1 cellular context compared by ENCODE assay signal in genomic region chr11:120192831-120193625, GRCh38.
A peak's percentile ranks its signal among the peaks of the same experiment; 100 is the strongest.
TF ChIP-seq lines count a peak whose summit lies in the region.

No MANE protein-coding gene starts in this region.

TF ChIP-seq in HepG2, 621 proteins besides CTCF, POLR2A, EP300 and RAD21 (continued from another document and continues in another):
- peak; percentile 75; the same call in 1 of the 2 replicates for TF ChIP-seq CBFB (CRISPR knock-in tag; IDR thresholded peaks at IDR 0.05)
- TF ChIP-seq KIAA2018 (CRISPR knock-in tag; IDR thresholded peaks at IDR 0.05; ENCODE audit: borderline replicate concordance), result no peak
- 0 out of 2 replicates have a peak, but pooled peaks have one; percentile 51 for TF ChIP-seq ZNF280D (CRISPR knock-in tag; IDR thresholded peaks at IDR 0.05)
- TF ChIP-seq SCMH1 (CRISPR knock-in tag; IDR thresholded peaks at IDR 0.05; ENCODE audit: borderline replicate concordance), result no peak
- no peak for TF ChIP-seq ATM (IDR thresholded peaks at IDR 0.05; ENCODE audit: borderline replicate concordance)
- TF ChIP-seq ZNF784 (CRISPR knock-in tag; IDR thresholded peaks at IDR 0.05; ENCODE audit: borderline replicate concordance), result peak; percentile 62; the same call in 1 of the 2 replicates
- TF ChIP-seq ZBTB49 (CRISPR knock-in tag; IDR thresholded peaks at IDR 0.05; ENCODE audit: borderline replicate concordance), result no peak
- TF ChIP-seq ZBTB42 (CRISPR knock-in tag; IDR thresholded peaks at IDR 0.05), result peak; percentile 96
- no peak for TF ChIP-seq RNF2 (conservative IDR thresholded peaks at IDR 0.05; ENCODE audit: low read depth)
- no peak for TF ChIP-seq ZNF772 (CRISPR knock-in tag; IDR thresholded peaks at IDR 0.05)
- TF ChIP-seq ZNF12 (CRISPR knock-in tag; IDR thresholded peaks at IDR 0.05), result peak; percentile 17; the same call in 1 of the 2 replicates
- no peak for TF ChIP-seq CBX2 (IDR thresholded peaks at IDR 0.05; ENCODE audit: low read depth, low read length)
- no peak for TF ChIP-seq CBX2 (CRISPR knock-in tag; IDR thresholded peaks at IDR 0.05; ENCODE audit: low read depth)
- TF ChIP-seq ZFP91 (CRISPR knock-in tag; IDR thresholded peaks at IDR 0.05; ENCODE audit: borderline replicate concordance), result peak; percentile 96
- TF ChIP-seq GATAD1 (CRISPR knock-in tag; IDR thresholded peaks at IDR 0.05), result 0 out of 2 replicates have a peak, but pooled peaks have one; percentile 20
- TF ChIP-seq ZFP36L1 (CRISPR knock-in tag; IDR thresholded peaks at IDR 0.05), result no peak
- no peak for TF ChIP-seq ZNF572 (CRISPR knock-in tag; IDR thresholded peaks at IDR 0.05)
- TF ChIP-seq IRX3 (CRISPR knock-in tag; IDR thresholded peaks at IDR 0.05; ENCODE audit: borderline replicate concordance, low read depth), result no peak
- TF ChIP-seq GZF1 (CRISPR knock-in tag; IDR thresholded peaks at IDR 0.05), result 0 out of 2 replicates have a peak, but pooled peaks have one; percentile 19
- peak; percentile 12 for TF ChIP-seq CBX1 (IDR thresholded peaks at IDR 0.05; ENCODE audit: low read depth)
- peak; percentile 49; the same call in 1 of the 2 replicates for TF ChIP-seq TAF1 (CRISPR knock-in tag; IDR thresholded peaks at IDR 0.05)
- no peak for TF ChIP-seq YY1 (IDR thresholded peaks at IDR 0.05; ENCODE audit: insufficient read depth, insufficient replicate concordance, low read depth, low read length)
- no peak for TF ChIP-seq MAF1 (CRISPR knock-in tag; IDR thresholded peaks at IDR 0.05; ENCODE audit: borderline replicate concordance)
- TF ChIP-seq FOXO4 (CRISPR knock-in tag; conservative IDR thresholded peaks at IDR 0.05), result no peak
- peak; percentile 62; the same call in 1 of the 2 replicates for TF ChIP-seq NFKB2 (CRISPR knock-in tag; IDR thresholded peaks at IDR 0.05; ENCODE audit: borderline replicate concordance)
- no peak for TF ChIP-seq PAF1 (CRISPR knock-in tag; IDR thresholded peaks at IDR 0.05)
- no peak for TF ChIP-seq ELK4 (CRISPR knock-in tag; IDR thresholded peaks at IDR 0.05; ENCODE audit: borderline replicate concordance)
- no peak for TF ChIP-seq HNF1A (IDR thresholded peaks at IDR 0.05; ENCODE audit: low read depth)
- TF ChIP-seq HNF1A (CRISPR knock-in tag; IDR thresholded peaks at IDR 0.05; ENCODE audit: borderline replicate concordance), result peak; percentile 66; the same call in 1 of the 2 replicates
